1 cellular context compared by ENCODE assay signal in the genomic region with DNA sequence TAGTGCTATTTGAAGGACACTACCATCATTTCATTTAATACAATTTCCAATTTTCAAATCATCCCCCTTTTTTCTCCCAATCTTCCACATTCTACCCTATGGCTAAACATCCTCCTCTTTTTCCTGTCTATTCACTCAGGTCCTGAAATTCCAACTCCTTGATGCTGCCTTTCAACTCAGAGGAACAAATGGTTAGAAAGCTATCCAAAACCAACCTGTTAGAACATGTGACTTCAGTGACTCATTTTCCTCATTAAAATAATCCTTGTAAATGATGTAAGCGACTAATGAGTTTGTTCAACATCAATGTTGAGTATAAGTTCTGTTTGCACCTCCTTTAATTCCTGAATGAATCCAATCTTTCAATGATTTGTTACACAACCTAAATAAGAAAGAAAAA.
TF ChIP-seq lines count a peak whose summit lies in the region.

No MANE protein-coding gene starts in this region.

TF ChIP-seq in HEK293, 187 proteins besides CTCF, POLR2A, EP300 and RAD21 (continues in another document):
- peak; percentile 64 for TF ChIP-seq ZNF629 (tag by site-specific recombination; IDR thresholded peaks at IDR 0.05)
- TF ChIP-seq ZBTB26 (tag by site-specific recombination; optimal IDR thresholded peaks at IDR 0.05) = no peak
- TF ChIP-seq GLI4 (tag by site-specific recombination; IDR thresholded peaks at IDR 0.05) = no peak
- TF ChIP-seq ZNF555 (tag by site-specific recombination; conservative IDR thresholded peaks at IDR 0.05) = no peak
- peak; percentile 47 for TF ChIP-seq PRDM6 (tag by site-specific recombination; IDR thresholded peaks at IDR 0.05)
- no peak for TF ChIP-seq ZNF521 (tag by site-specific recombination; IDR thresholded peaks at IDR 0.05)
- no peak for TF ChIP-seq ZNF837 (tag by site-specific recombination; IDR thresholded peaks at IDR 0.05)
- TF ChIP-seq BCL11A (tag by site-specific recombination; IDR thresholded peaks at IDR 0.05; ENCODE audit: low read depth) = no peak
- 0 out of 2 replicates have a peak, but pooled peaks have one; percentile 27 for TF ChIP-seq ZNF184 (tag by site-specific recombination; IDR thresholded peaks at IDR 0.05)
- TF ChIP-seq ZNF791 (tag by site-specific recombination; IDR thresholded peaks at IDR 0.05) = no peak
- TF ChIP-seq SCRT2 (tag by site-specific recombination; IDR thresholded peaks at IDR 0.05) = peak; percentile 94
- peak; percentile 81 for TF ChIP-seq ZNF366 (tag by site-specific recombination; conservative IDR thresholded peaks at IDR 0.05)
- TF ChIP-seq ZNF530 (tag by site-specific recombination; IDR thresholded peaks at IDR 0.05; ENCODE audit: low read depth) = no peak
- TF ChIP-seq ZNF24 (tag by site-specific recombination; IDR thresholded peaks at IDR 0.05) = 0 out of 2 replicates have a peak, but pooled peaks have one; percentile 49
- peak; percentile 64; the same call in 1 of the 2 replicates for TF ChIP-seq INSM2 (tag by site-specific recombination; IDR thresholded peaks at IDR 0.05)
- TF ChIP-seq MYNN (tag by site-specific recombination; IDR thresholded peaks at IDR 0.05; ENCODE audit: borderline replicate concordance) = no peak
- TF ChIP-seq SP7 (tag by site-specific recombination; IDR thresholded peaks at IDR 0.05) = peak; percentile 51; the same call in 1 of the 2 replicates
- no peak for TF ChIP-seq GFI1B (tag by site-specific recombination; IDR thresholded peaks at IDR 0.05)
- no peak for TF ChIP-seq ZNF645 (tag by site-specific recombination; IDR thresholded peaks at IDR 0.05)
- no peak for TF ChIP-seq AEBP2 (tag by site-specific recombination; IDR thresholded peaks at IDR 0.05; ENCODE audit: borderline replicate concordance)
- TF ChIP-seq ZNF449 (tag by site-specific recombination; IDR thresholded peaks at IDR 0.05) = no peak
- peak; percentile 23; the same call in 1 of the 2 replicates for TF ChIP-seq ZEB2 (tag by site-specific recombination; IDR thresholded peaks at IDR 0.05)
- no peak for TF ChIP-seq ZNF146 (tag by site-specific recombination; IDR thresholded peaks at IDR 0.05)
- TF ChIP-seq ZNF501 (tag by site-specific recombination; IDR thresholded peaks at IDR 0.05) = no peak
- TF ChIP-seq, protein P1, sequence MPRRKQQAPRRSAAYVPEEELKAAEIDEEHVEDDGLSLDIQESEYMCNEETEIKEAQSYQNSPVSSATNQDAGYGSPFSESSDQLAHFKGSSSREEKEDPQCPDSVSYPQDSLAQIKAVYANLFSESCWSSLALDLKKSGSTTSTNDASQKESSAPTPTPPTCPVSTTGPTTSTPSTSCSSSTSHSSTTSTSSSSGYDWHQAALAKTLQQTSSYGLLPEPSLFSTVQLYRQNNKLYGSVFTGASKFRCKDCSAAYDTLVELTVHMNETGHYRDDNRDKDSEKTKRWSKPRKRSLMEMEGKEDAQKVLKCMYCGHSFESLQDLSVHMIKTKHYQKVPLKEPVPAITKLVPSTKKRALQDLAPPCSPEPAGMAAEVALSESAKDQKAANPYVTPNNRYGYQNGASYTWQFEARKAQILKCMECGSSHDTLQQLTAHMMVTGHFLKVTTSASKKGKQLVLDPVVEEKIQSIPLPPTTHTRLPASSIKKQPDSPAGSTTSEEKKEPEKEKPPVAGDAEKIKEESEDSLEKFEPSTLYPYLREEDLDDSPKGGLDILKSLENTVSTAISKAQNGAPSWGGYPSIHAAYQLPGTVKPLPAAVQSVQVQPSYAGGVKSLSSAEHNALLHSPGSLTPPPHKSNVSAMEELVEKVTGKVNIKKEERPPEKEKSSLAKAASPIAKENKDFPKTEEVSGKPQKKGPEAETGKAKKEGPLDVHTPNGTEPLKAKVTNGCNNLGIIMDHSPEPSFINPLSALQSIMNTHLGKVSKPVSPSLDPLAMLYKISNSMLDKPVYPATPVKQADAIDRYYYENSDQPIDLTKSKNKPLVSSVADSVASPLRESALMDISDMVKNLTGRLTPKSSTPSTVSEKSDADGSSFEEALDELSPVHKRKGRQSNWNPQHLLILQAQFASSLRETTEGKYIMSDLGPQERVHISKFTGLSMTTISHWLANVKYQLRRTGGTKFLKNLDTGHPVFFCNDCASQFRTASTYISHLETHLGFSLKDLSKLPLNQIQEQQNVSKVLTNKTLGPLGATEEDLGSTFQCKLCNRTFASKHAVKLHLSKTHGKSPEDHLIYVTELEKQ (tag by site-specific recombination; IDR thresholded peaks at IDR 0.05; ENCODE audit: borderline replicate concordance) = peak; percentile 60; the same call in 1 of the 2 replicates
- TF ChIP-seq KLF9 (tag by site-specific recombination; IDR thresholded peaks at IDR 0.05; ENCODE audit: low read depth) = no peak
- no peak for TF ChIP-seq ZBTB8A (tag by site-specific recombination; IDR thresholded peaks at IDR 0.05)
- TF ChIP-seq OSR2 (tag by site-specific recombination; IDR thresholded peaks at IDR 0.05) = peak; percentile 14; the same call in 1 of the 2 replicates
- no peak for TF ChIP-seq ZSCAN23 (tag by site-specific recombination; IDR thresholded peaks at IDR 0.05)
- TF ChIP-seq ZNF433 (tag by site-specific recombination; IDR thresholded peaks at IDR 0.05; ENCODE audit: low read depth) = no peak
- no peak for TF ChIP-seq ZNF155 (tag by site-specific recombination; IDR thresholded peaks at IDR 0.05)
- TF ChIP-seq ZBTB17 (tag by site-specific recombination; IDR thresholded peaks at IDR 0.05) = peak; percentile 62; the same call in 1 of the 2 replicates
- TF ChIP-seq ZNF768 (tag by site-specific recombination; IDR thresholded peaks at IDR 0.05) = no peak
- 0 out of 2 replicates have a peak, but pooled peaks have one; percentile 11 for TF ChIP-seq ZNF600 (tag by site-specific recombination; IDR thresholded peaks at IDR 0.05)
- no peak for TF ChIP-seq ZNF776 (tag by site-specific recombination; IDR thresholded peaks at IDR 0.05; ENCODE audit: borderline replicate concordance)
- no peak for TF ChIP-seq ZNF488 (tag by site-specific recombination; IDR thresholded peaks at IDR 0.05)
- no peak for TF ChIP-seq ZNF560 (tag by site-specific recombination; IDR thresholded peaks at IDR 0.05; ENCODE audit: borderline replicate concordance)
- no peak for TF ChIP-seq ZNF473 (tag by site-specific recombination; IDR thresholded peaks at IDR 0.05)
- no peak for TF ChIP-seq MEIS1 (CRISPR knock-in tag; IDR thresholded peaks at IDR 0.05; ENCODE audit: borderline replicate concordance)
- TF ChIP-seq, protein P2, sequence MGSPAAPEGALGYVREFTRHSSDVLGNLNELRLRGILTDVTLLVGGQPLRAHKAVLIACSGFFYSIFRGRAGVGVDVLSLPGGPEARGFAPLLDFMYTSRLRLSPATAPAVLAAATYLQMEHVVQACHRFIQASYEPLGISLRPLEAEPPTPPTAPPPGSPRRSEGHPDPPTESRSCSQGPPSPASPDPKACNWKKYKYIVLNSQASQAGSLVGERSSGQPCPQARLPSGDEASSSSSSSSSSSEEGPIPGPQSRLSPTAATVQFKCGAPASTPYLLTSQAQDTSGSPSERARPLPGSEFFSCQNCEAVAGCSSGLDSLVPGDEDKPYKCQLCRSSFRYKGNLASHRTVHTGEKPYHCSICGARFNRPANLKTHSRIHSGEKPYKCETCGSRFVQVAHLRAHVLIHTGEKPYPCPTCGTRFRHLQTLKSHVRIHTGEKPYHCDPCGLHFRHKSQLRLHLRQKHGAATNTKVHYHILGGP (tag by site-specific recombination; IDR thresholded peaks at IDR 0.05) = peak; percentile 38; the same call in 1 of the 2 replicates
- TF ChIP-seq PRDM1 (tag by site-specific recombination; IDR thresholded peaks at IDR 0.05) = no peak
- no peak for TF ChIP-seq HOXA7 (CRISPR knock-in tag; IDR thresholded peaks at IDR 0.05; ENCODE audit: borderline replicate concordance)
- no peak for TF ChIP-seq ZBTB11 (tag by site-specific recombination; conservative IDR thresholded peaks at IDR 0.05; ENCODE audit: low read depth)
- no peak for TF ChIP-seq ZNF266 (tag by site-specific recombination; IDR thresholded peaks at IDR 0.05; ENCODE audit: low read depth)
